In genomic region chr9:135105938-135106491, GRCh38 we compare ENCODE assay signal across 1 cellular context.
TF ChIP-seq lines count a peak whose summit lies in the region.

No MANE protein-coding gene starts in this region.

TF ChIP-seq in H1, 55 proteins besides CTCF, POLR2A, EP300 and RAD21:
- TF ChIP-seq JUND (IDR thresholded peaks at IDR 0.05; ENCODE audit: low read length), result no peak
